Comparison of ENCODE assay signal across 2 cellular contexts in the genomic region with DNA sequence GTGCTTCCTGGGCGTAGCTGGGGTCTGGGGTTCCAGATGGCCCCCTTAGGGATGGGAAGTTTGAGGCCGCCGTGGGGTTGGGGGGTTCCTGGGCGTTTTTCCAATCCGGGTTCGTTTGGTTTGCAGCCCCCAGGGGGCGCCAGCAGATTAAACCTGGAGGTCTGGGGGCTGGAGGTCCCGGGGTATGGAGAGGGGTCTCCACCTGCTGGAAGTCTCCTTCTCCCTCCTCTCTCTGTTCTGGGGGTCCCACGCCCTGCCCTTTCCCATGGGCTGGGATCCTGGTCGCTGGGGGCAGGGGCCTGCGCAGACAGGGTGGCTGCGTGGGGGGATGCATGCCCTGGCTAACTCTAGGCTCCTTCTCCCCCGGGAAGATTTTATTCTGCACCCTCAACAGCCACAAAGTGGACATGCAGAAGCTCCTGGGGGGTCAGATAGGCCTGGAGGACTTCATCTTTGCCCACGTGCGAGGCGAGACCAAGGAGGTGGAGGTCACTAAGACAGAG.
TF ChIP-seq lines count a peak whose summit lies in the region.

No MANE protein-coding gene starts in this region.

TF ChIP-seq in SK-N-SH treated with all-trans-retinoic acid at 6 μM for 48 hours, 23 proteins besides CTCF, POLR2A, EP300 and RAD21:
- TF ChIP-seq, protein P1, sequence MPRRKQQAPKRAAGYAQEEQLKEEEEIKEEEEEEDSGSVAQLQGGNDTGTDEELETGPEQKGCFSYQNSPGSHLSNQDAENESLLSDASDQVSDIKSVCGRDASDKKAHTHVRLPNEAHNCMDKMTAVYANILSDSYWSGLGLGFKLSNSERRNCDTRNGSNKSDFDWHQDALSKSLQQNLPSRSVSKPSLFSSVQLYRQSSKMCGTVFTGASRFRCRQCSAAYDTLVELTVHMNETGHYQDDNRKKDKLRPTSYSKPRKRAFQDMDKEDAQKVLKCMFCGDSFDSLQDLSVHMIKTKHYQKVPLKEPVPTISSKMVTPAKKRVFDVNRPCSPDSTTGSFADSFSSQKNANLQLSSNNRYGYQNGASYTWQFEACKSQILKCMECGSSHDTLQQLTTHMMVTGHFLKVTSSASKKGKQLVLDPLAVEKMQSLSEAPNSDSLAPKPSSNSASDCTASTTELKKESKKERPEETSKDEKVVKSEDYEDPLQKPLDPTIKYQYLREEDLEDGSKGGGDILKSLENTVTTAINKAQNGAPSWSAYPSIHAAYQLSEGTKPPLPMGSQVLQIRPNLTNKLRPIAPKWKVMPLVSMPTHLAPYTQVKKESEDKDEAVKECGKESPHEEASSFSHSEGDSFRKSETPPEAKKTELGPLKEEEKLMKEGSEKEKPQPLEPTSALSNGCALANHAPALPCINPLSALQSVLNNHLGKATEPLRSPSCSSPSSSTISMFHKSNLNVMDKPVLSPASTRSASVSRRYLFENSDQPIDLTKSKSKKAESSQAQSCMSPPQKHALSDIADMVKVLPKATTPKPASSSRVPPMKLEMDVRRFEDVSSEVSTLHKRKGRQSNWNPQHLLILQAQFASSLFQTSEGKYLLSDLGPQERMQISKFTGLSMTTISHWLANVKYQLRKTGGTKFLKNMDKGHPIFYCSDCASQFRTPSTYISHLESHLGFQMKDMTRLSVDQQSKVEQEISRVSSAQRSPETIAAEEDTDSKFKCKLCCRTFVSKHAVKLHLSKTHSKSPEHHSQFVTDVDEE (CRISPR knock-in tag; IDR thresholded peaks at IDR 0.05), result no peak
- TF ChIP-seq ZFP3 (CRISPR knock-in tag; IDR thresholded peaks at IDR 0.05) (no peak), RARB (CRISPR knock-in tag; IDR thresholded peaks at IDR 0.05) (no peak), TOX (CRISPR knock-in tag; IDR thresholded peaks at IDR 0.05; ENCODE audit: borderline replicate concordance) (no peak)
- TF ChIP-seq, protein P2, sequence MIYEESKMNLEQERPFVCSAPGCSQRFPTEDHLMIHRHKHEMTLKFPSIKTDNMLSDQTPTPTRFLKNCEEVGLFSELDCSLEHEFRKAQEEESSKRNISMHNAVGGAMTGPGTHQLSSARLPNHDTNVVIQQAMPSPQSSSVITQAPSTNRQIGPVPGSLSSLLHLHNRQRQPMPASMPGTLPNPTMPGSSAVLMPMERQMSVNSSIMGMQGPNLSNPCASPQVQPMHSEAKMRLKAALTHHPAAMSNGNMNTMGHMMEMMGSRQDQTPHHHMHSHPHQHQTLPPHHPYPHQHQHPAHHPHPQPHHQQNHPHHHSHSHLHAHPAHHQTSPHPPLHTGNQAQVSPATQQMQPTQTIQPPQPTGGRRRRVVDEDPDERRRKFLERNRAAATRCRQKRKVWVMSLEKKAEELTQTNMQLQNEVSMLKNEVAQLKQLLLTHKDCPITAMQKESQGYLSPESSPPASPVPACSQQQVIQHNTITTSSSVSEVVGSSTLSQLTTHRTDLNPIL (CRISPR knock-in tag; IDR thresholded peaks at IDR 0.05; ENCODE audit: low read depth), result no peak

TF ChIP-seq in H1, 55 proteins besides CTCF, POLR2A, EP300 and RAD21:
- no peak for TF ChIP-seq SIX5 (IDR thresholded peaks at IDR 0.05; ENCODE audit: low read depth, low read length)
- peak; percentile 49; the same call in 1 of the 2 replicates for TF ChIP-seq GABPA (IDR thresholded peaks at IDR 0.05; ENCODE audit: borderline replicate concordance, insufficient read depth, low read length)
